8 cellular contexts compared by ENCODE assay signal in the genomic region with DNA sequence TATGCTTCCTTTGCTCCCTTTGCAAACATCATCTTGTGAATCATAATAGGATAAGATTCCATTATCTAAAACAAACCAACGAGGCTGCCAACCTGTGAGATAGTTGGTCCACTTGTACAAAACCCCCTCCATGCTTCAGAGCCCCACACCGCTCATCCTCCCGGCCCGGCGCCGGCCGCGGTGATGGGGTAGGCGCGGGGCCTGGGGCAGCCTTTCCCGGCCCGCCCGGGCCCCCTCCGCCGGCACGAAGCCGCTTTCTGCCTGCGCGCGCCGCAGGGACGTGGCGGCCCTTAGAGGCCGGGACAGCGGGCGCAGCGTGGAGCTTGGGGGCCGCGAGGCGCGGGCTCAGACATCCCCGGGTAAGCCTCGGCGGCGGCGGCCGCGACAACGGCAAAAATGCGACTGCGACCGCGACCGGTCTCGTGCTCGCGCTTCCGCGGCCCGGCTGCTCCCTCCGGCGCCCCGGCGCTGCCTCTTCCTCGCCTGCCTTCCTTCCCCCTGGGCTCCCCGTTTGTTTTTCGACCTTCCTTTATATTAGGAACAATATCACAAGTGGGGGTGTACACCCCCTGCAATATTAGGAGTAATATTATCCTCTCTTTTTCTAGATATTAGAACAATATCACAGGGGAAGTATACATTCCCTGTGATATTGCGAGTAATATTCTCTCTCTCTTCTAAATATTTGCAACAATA. TPM values are rescaled to one million over a fixed set of nuclear protein-coding genes. Genes with fewer than 3 reads are reported as not detected.
DNase-seq lines count a peak whose midpoint lies in the region; ATAC-seq, FAIRE-seq and TF ChIP-seq lines count a peak whose summit lies in the region.

No MANE protein-coding gene starts in this region.

- POLR2A ChIA-PET in endothelial cell of umbilical vein (lab: Charles Lee): no interaction called here

- peaks cover 41 to 73% of the 10 kb centered on the region in 2 experiments for H3K27me3 ChIP-seq in endothelial cell of umbilical vein (ENCODE audit: control insufficient read depth in 2 of 2, insufficient read depth in 2 of 2, low read length in 2 of 2)
- H3K27me3 ChIP-seq in small intestine (ENCODE audit: control insufficient read depth in 2 of 2, insufficient read depth in 2 of 2, low read length in 2 of 2): peaks cover 0 to 2% of the 10 kb centered on the region in 2 donors

- ATAC-seq in HG02678 (IDR thresholded peaks at IDR 0.05; ENCODE audit: unreplicated experiment): no peak

- intact Hi-C loops in endothelial cell of umbilical vein (cut with micrococcal nuclease): no loop called here

- H3K9ac ChIP-seq in endothelial cell of umbilical vein (replicated peaks; ENCODE audit: extremely low read depth, insufficient read depth, low read length): peak overlapping the region; percentile 16

- peaks cover 5% of the 10 kb centered on the region for H3K4me1 ChIP-seq in endothelial cell of umbilical vein (ENCODE audit: control insufficient read depth, extremely low read depth, insufficient read depth, low read length)
- no peaks in the 10 kb centered on the region for H3K4me1 ChIP-seq in small intestine (ENCODE audit: control insufficient read depth in 2 of 2, insufficient read depth in 1 of 2, low read depth in 1 of 2, low read length in 1 of 2)

- peak overlapping the region; percentile 74 for H3K4me2 ChIP-seq in endothelial cell of umbilical vein (ENCODE audit: insufficient read depth, low read length)

- H3K9me3 ChIP-seq in endothelial cell of umbilical vein (replicated peaks; ENCODE audit: control insufficient read depth, insufficient read depth, low read length) (no peaks in the 10 kb centered on the region), small intestine (ENCODE audit: control insufficient read depth, low read depth) (no peaks in the 10 kb centered on the region)

- FAIRE-seq in endothelial cell of umbilical vein (lab: Jason Lieb, UNC): peak; percentile 28
- no peak for FAIRE-seq in small intestine (lab: Jason Lieb, UNC)

- H3K4me3 ChIP-seq in endothelial cell of umbilical vein (replicated peaks in 1 of 3; ENCODE audit: insufficient read depth in 1 of 3, low read depth in 1 of 3, low read length in 3 of 3): peak overlapping the region in 1 of 3 experiments; percentile 37
- peak overlapping the region; percentile 21 to 31 for H3K4me3 ChIP-seq in small intestine (ENCODE audit: low read depth in 1 of 2, low read length in 2 of 2)

- WGBS in small intestine, 3 donors: 2 to 7% (median 2%) methylated on average over 44 to 58 of the region's 58 CpGs

- no peak for TF ChIP-seq POLR2A in endothelial cell of umbilical vein (IDR thresholded peaks at IDR 0.05; ENCODE audit: low read depth, low read length)

- no peaks in the 10 kb centered on the region for H3K9me1 ChIP-seq in endothelial cell of umbilical vein (replicated peaks; ENCODE audit: control insufficient read depth, extremely low read depth, insufficient read depth, low read length)

- peak overlapping the region; percentile 78 for H2AFZ ChIP-seq in endothelial cell of umbilical vein (ENCODE audit: low read depth, low read length)

- dilution Hi-C loops in endothelial cell of umbilical vein (cut with MboI; ENCODE audit: extremely low pct_ligation_motif_present, low sequenced_read_pairs): no loop called here

- H3K27ac ChIP-seq in endothelial cell of umbilical vein (ENCODE audit: insufficient read depth, low read depth, low read length): no peak overlapping the region
- peak overlapping the region; percentile 61 to 83 for H3K27ac ChIP-seq in small intestine (ENCODE audit: low read depth in 1 of 2, low read length in 1 of 2)

- H4K20me1 ChIP-seq in endothelial cell of umbilical vein (replicated peaks; ENCODE audit: control insufficient read depth, extremely low read depth, insufficient read depth, low read length): no peaks in the 10 kb centered on the region

- no TSS peak for BruUV-seq in endothelial cell of umbilical vein (replicated peaks; lab: Mats Ljungman, UMichigan)

- DNase-seq in stimulated activated CD4-positive, alpha-beta T cell treated with anti-CD3 and anti-CD28 coated beads, Interleukin-12 subunit alpha, Interleukin-12 subunit beta, amount 100 ng/mL, for 4 hours: peak; percentile 24
- no peak for DNase-seq in stimulated activated CD4-positive, alpha-beta T cell treated with anti-CD3 and anti-CD28 coated beads, Interleukin-2, amount 100 ng/mL, for 48 hours
- DNase-seq in activated CD4-positive, alpha-beta T cell treated with anti-CD3 and anti-CD28 coated beads for 48 hours: peak; percentile 48
- DNase-seq in endothelial cell of umbilical vein (ENCODE audit: low read depth, low spot score) (no peak), small intestine (no peak), iPS-NIHi11 (ENCODE audit: low spot score) (no peak), HUDEP-2 (lab: John Stamatoyannopoulos, UW; ENCODE audit: unreplicated experiment in 76 of 76) (no peak)

- CTCF ChIA-PET in endothelial cell of umbilical vein (lab: Charles Lee): no interaction called here

- H3K36me3 ChIP-seq in endothelial cell of umbilical vein (ENCODE audit: control insufficient read depth in 2 of 2, extremely low read depth in 1 of 2, insufficient read depth in 2 of 2, low read length in 2 of 2) (no peaks in the 10 kb centered on the region), small intestine (ENCODE audit: control insufficient read depth in 2 of 2, insufficient read depth in 2 of 2, low read length in 2 of 2) (no peaks in the 10 kb centered on the region)

- TF ChIP-seq CTCF in endothelial cell of umbilical vein (IDR thresholded peaks at IDR 0.05; ENCODE audit: extremely low read depth in 1 of 2, insufficient read depth in 1 of 2, low read depth in 1 of 2, low read length in 2 of 2): no peak

- H3K79me2 ChIP-seq in endothelial cell of umbilical vein (ENCODE audit: control insufficient read depth, insufficient read depth, low read length): no peaks in the 10 kb centered on the region

TF ChIP-seq in endothelial cell of umbilical vein, 7 proteins besides CTCF, POLR2A, EP300 and RAD21:
- peak; percentile 89 for TF ChIP-seq EZH2 (IDR thresholded peaks at IDR 0.05; ENCODE audit: borderline replicate concordance, low read depth, low read length, severe bottlenecking)
- TF ChIP-seq MYC (IDR thresholded peaks at IDR 0.05; ENCODE audit: low read depth, low read length): no peak

RNA-seq across cellular contexts. Expression of a gene that starts 54.0 kb away (rescaled TPM):
- total RNA-seq in endothelial cell of umbilical vein: 1.7 and 2.7 TPM in 2 replicates
- polyA plus RNA-seq in endothelial cell of umbilical vein (0.81 and 1.3 TPM in 2 replicates), small intestine (1 to 10 TPM in 2 of 3 donors, not detected in 1; 1.9 to 4.6 TPM)
- polyA plus RNA-seq in endothelial cell of umbilical vein (2011; cell fraction: cytosol; rRNA removed): 1.1 and 1.4 TPM in 2 replicates
- 2.5 and 3.1 TPM in 2 replicates for polyA plus RNA-seq in endothelial cell of umbilical vein (2011; cell fraction: nucleus; rRNA removed)
- 2.5 TPM in 2 replicates for polyA plus RNA-seq in endothelial cell of umbilical vein (2012)
- polyA minus RNA-seq in endothelial cell of umbilical vein: 1.0 and 2.7 TPM in 2 replicates
- not detected for polyA minus RNA-seq in endothelial cell of umbilical vein (2011; cell fraction: cytosol; rRNA and poly(A)+ RNA removed)
- 0.38 and 1.5 TPM in 2 replicates for polyA minus RNA-seq in endothelial cell of umbilical vein (2011; cell fraction: nucleus; rRNA and poly(A)+ RNA removed)

Comparison
In these comparisons a context has a peak if more than half of its experiments do, and no peak if none do; other contexts are left out.
1. DNase-seq: peak in stimulated activated CD4-positive, alpha-beta T cell treated with anti-CD3 and anti-CD28 coated beads, Interleukin-12 subunit alpha, Interleukin-12 subunit beta, amount 100 ng/mL, for 4 hours (single experiment) and activated CD4-positive, alpha-beta T cell treated with anti-CD3 and anti-CD28 coated beads for 48 hours (single experiment); none in stimulated activated CD4-positive, alpha-beta T cell treated with anti-CD3 and anti-CD28 coated beads, Interleukin-2, amount 100 ng/mL, for 48 hours (0 of 2), endothelial cell of umbilical vein (single experiment), small intestine (single experiment), iPS-NIHi11 (single experiment) and HUDEP-2 (0 of 76).